1 cellular context compared by ENCODE assay signal in the genomic region with DNA sequence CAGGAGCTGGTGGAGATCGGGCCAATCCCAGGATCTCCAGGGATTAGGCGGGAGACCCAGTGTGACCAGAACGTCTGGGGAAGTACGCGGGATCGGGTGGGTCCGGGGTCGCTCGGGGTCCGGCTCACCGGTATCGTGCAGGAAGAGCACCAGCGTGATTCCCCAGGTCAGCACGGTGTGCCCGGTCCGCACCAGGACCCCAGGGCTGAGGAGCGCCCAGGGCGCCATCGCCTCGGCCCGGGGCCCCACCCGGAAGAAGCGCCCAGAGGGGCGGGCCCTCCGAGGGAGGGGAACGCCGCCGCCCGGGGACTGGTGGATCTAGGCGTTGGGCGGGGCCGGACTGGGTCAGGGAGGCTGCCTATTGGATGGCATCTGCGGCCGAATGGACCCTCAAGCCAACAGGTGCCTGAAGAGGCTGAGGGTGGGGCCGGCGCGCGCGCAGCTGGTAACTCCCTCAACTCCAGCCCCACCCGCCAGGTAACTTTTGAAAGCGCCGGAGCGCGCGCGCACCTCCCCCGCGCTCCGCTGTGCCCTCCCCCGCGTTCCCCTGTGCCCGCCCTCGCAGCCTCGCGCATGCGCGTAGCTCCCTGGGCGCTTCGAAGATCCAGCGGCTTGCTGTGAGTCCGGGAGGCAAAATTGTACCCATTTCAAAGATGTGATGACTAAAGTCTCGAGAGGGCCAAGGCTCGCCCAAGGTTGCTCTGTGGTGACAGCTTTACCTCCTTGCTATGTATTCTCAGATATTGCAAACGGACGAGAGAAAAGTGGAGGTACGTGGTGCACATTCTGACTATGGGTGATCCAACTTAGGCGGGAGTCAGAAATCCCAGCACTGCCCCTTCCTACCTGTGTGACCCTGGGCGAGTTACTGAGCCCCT.
TF ChIP-seq lines count a peak whose summit lies in the region.

A gene with protein sequence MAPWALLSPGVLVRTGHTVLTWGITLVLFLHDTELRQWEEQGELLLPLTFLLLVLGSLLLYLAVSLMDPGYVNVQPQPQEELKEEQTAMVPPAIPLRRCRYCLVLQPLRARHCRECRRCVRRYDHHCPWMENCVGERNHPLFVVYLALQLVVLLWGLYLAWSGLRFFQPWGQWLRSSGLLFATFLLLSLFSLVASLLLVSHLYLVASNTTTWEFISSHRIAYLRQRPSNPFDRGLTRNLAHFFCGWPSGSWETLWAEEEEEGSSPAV (minus strand): TSS at position 262 of the 878 bp plus-strand sequence. CDS start 34 bp downstream, at position 228.

TF ChIP-seq in HEK293, 187 proteins besides CTCF, POLR2A, EP300 and RAD21 (continued from another document):
- TF ChIP-seq, protein P1, sequence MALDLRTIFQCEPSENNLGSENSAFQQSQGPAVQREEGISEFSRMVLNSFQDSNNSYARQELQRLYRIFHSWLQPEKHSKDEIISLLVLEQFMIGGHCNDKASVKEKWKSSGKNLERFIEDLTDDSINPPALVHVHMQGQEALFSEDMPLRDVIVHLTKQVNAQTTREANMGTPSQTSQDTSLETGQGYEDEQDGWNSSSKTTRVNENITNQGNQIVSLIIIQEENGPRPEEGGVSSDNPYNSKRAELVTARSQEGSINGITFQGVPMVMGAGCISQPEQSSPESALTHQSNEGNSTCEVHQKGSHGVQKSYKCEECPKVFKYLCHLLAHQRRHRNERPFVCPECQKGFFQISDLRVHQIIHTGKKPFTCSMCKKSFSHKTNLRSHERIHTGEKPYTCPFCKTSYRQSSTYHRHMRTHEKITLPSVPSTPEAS (tag by site-specific recombination; IDR thresholded peaks at IDR 0.05), result no peak
- TF ChIP-seq ZNF521 (tag by site-specific recombination; IDR thresholded peaks at IDR 0.05) (no peak), ZNF19 (tag by site-specific recombination; IDR thresholded peaks at IDR 0.05; ENCODE audit: low read depth) (no peak), GLIS1 (tag by site-specific recombination; IDR thresholded peaks at IDR 0.05) (peak; percentile 51; the same call in 1 of the 2 replicates), ZNF223 (tag by site-specific recombination; IDR thresholded peaks at IDR 0.05) (no peak), ZNF792 (tag by site-specific recombination; IDR thresholded peaks at IDR 0.05) (no peak), YY2 (tag by site-specific recombination; IDR thresholded peaks at IDR 0.05) (0 out of 2 replicates have a peak, but pooled peaks have one; percentile 45), ZSCAN30 (tag by site-specific recombination; IDR thresholded peaks at IDR 0.05) (peak; percentile 78), ZNF707 (tag by site-specific recombination; IDR thresholded peaks at IDR 0.05) (no peak), ZNF292 (tag by site-specific recombination; IDR thresholded peaks at IDR 0.05; ENCODE audit: borderline replicate concordance, low read depth) (no peak), HOXC10 (CRISPR knock-in tag; IDR thresholded peaks at IDR 0.05) (no peak), ZNF529 (tag by site-specific recombination; IDR thresholded peaks at IDR 0.05; ENCODE audit: insufficient replicate concordance) (no peak), ZNF350 (tag by site-specific recombination; IDR thresholded peaks at IDR 0.05) (no peak), ZNF548 (tag by site-specific recombination; IDR thresholded peaks at IDR 0.05) (peak; percentile 24; the same call in 1 of the 2 replicates), ZXDB (tag by site-specific recombination; IDR thresholded peaks at IDR 0.05) (peak; percentile 69), KLF7 (tag by site-specific recombination; IDR thresholded peaks at IDR 0.05; ENCODE audit: borderline replicate concordance) (peak; percentile 57; the same call in 1 of the 2 replicates)
- TF ChIP-seq, protein P2, sequence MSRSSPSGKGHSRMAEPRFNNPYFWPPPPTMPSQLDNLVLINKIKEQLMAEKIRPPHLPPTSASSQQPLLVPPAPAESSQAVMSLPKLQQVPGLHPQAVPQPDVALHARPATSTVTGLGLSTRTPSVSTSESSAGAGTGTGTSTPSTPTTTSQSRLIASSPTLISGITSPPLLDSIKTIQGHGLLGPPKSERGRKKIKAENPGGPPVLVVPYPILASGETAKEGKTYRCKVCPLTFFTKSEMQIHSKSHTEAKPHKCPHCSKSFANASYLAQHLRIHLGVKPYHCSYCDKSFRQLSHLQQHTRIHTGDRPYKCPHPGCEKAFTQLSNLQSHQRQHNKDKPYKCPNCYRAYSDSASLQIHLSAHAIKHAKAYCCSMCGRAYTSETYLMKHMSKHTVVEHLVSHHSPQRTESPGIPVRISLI (tag by site-specific recombination; IDR thresholded peaks at IDR 0.05), result no peak
- TF ChIP-seq, protein P3, sequence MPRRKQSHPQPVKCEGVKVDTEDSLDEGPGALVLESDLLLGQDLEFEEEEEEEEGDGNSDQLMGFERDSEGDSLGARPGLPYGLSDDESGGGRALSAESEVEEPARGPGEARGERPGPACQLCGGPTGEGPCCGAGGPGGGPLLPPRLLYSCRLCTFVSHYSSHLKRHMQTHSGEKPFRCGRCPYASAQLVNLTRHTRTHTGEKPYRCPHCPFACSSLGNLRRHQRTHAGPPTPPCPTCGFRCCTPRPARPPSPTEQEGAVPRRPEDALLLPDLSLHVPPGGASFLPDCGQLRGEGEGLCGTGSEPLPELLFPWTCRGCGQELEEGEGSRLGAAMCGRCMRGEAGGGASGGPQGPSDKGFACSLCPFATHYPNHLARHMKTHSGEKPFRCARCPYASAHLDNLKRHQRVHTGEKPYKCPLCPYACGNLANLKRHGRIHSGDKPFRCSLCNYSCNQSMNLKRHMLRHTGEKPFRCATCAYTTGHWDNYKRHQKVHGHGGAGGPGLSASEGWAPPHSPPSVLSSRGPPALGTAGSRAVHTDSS (tag by site-specific recombination; IDR thresholded peaks at IDR 0.05), result peak; percentile 55; the same call in 1 of the 2 replicates
- TF ChIP-seq, protein P4, sequence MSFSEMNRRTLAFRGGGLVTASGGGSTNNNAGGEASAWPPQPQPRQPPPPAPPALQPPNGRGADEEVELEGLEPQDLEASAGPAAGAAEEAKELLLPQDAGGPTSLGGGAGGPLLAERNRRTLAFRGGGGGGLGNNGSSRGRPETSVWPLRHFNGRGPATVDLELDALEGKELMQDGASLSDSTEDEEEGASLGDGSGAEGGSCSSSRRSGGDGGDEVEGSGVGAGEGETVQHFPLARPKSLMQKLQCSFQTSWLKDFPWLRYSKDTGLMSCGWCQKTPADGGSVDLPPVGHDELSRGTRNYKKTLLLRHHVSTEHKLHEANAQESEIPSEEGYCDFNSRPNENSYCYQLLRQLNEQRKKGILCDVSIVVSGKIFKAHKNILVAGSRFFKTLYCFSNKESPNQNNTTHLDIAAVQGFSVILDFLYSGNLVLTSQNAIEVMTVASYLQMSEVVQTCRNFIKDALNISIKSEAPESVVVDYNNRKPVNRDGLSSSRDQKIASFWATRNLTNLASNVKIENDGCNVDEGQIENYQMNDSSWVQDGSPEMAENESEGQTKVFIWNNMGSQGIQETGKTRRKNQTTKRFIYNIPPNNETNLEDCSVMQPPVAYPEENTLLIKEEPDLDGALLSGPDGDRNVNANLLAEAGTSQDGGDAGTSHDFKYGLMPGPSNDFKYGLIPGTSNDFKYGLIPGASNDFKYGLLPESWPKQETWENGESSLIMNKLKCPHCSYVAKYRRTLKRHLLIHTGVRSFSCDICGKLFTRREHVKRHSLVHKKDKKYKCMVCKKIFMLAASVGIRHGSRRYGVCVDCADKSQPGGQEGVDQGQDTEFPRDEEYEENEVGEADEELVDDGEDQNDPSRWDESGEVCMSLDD (tag by site-specific recombination; IDR thresholded peaks at IDR 0.05), result peak; percentile 56; the same call in 1 of the 2 replicates
- TF ChIP-seq, protein P5, sequence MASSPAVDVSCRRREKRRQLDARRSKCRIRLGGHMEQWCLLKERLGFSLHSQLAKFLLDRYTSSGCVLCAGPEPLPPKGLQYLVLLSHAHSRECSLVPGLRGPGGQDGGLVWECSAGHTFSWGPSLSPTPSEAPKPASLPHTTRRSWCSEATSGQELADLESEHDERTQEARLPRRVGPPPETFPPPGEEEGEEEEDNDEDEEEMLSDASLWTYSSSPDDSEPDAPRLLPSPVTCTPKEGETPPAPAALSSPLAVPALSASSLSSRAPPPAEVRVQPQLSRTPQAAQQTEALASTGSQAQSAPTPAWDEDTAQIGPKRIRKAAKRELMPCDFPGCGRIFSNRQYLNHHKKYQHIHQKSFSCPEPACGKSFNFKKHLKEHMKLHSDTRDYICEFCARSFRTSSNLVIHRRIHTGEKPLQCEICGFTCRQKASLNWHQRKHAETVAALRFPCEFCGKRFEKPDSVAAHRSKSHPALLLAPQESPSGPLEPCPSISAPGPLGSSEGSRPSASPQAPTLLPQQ (tag by site-specific recombination; IDR thresholded peaks at IDR 0.05), result peak; percentile 94
- TF ChIP-seq, protein P6, sequence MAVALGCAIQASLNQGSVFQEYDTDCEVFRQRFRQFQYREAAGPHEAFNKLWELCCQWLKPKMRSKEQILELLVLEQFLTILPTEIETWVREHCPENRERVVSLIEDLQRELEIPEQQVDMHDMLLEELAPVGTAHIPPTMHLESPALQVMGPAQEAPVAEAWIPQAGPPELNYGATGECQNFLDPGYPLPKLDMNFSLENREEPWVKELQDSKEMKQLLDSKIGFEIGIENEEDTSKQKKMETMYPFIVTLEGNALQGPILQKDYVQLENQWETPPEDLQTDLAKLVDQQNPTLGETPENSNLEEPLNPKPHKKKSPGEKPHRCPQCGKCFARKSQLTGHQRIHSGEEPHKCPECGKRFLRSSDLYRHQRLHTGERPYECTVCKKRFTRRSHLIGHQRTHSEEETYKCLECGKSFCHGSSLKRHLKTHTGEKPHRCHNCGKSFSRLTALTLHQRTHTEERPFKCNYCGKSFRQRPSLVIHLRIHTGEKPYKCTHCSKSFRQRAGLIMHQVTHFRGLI (tag by site-specific recombination; IDR thresholded peaks at IDR 0.05), result no peak
- TF ChIP-seq, protein P7, sequence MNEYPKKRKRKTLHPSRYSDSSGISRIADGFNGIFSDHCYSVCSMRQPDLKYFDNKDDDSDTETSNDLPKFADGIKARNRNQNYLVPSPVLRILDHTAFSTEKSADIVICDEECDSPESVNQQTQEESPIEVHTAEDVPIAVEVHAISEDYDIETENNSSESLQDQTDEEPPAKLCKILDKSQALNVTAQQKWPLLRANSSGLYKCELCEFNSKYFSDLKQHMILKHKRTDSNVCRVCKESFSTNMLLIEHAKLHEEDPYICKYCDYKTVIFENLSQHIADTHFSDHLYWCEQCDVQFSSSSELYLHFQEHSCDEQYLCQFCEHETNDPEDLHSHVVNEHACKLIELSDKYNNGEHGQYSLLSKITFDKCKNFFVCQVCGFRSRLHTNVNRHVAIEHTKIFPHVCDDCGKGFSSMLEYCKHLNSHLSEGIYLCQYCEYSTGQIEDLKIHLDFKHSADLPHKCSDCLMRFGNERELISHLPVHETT (tag by site-specific recombination; IDR thresholded peaks at IDR 0.05), result peak; percentile 64; the same call in 1 of the 2 replicates
